In genomic region chrX:71254092-71254941, GRCh38 we compare ENCODE assay signal across 8 cellular contexts. TPM values are rescaled to one million over a fixed set of nuclear protein-coding genes. Genes with fewer than 3 reads are reported as not detected.
DNase-seq lines count a peak whose midpoint lies in the region; ATAC-seq, FAIRE-seq and TF ChIP-seq lines count a peak whose summit lies in the region.

ZMYM3 (minus strand) TSS chrX:71254140; CDS start chrX:71253255, 885 bp downstream.

- peaks cover 0 to 9% of the 10 kb centered on the region in 2 donors for H3K36me3 ChIP-seq in kidney (ENCODE audit: control insufficient read depth in 1 of 2, insufficient read depth in 2 of 2, low read length in 2 of 2)

- DNase-seq in Ammon's horn (ENCODE audit: low spot score), result peak; percentile 88
- DNase-seq in GM19238 (ENCODE audit: insufficient read length, low spot score), result peak; percentile 73
- peak; percentile 82 for DNase-seq in NCI-H510A (lab: John Stamatoyannopoulos, UW)
- peak; percentile 62 for DNase-seq in activated CD4-positive, alpha-beta T cell treated with anti-CD3 and anti-CD28 coated beads for 1 hour
- peak; percentile 7 to 55 for DNase-seq in cerebellar nuclear complex (lab: John Stamatoyannopoulos, UW)
- peak; percentile 94 for DNase-seq in kidney
- peak; percentile 50 to 64 (median 56) for DNase-seq in stimulated activated CD4-positive, alpha-beta T cell treated with anti-CD3 and anti-CD28 coated beads, Interleukin-12 subunit alpha, Interleukin-12 subunit beta, amount 100 ng/mL, for 48 hours (ENCODE audit: low read depth in 2 of 3, low spot score in 1 of 3)

- peak; percentile 91 for ATAC-seq in HG03432 (IDR thresholded peaks at IDR 0.05; ENCODE audit: unreplicated experiment)

- no peaks in the 10 kb centered on the region for H3K9me3 ChIP-seq in kidney (ENCODE audit: control insufficient read depth in 1 of 2, low read length in 2 of 2)

- no peak for FAIRE-seq in kidney (lab: Jason Lieb, UNC)

- intact Hi-C loops in kidney (cut with DNase I), result no loop called here

- peak within 1 kb of the TSS; percentile 74 to 75 for H3K27ac ChIP-seq in kidney (ENCODE audit: low read depth in 2 of 2, low read length in 2 of 2)

- no peak for TF ChIP-seq CTCF in kidney (IDR thresholded peaks at IDR 0.05; ENCODE audit: borderline replicate concordance, extremely low read depth, insufficient read depth)

- peaks cover 0 to 2% of the 10 kb centered on the region in 2 donors for H3K4me1 ChIP-seq in kidney (ENCODE audit: control insufficient read depth in 1 of 2, insufficient read depth in 1 of 2, low read depth in 1 of 2, low read length in 2 of 2)

- peak within 1 kb of the TSS; percentile 74 to 76 for H3K4me3 ChIP-seq in kidney (ENCODE audit: low read length in 2 of 2)

- H3K9ac ChIP-seq in kidney (ENCODE audit: low read length in 2 of 2), result peak within 1 kb of the TSS; percentile 55 to 61

RNA-seq across cellular contexts. Expression of gene ZMYM3, which starts in this region (rescaled TPM):
- total RNA-seq in kidney, result 26.7 TPM
- polyA plus RNA-seq in kidney (ENCODE audit: insufficient read depth, low read depth, low replicate concordance), result 9.7 TPM

Comparison
In these comparisons a context has a peak if more than half of its experiments do, and no peak if none do; other contexts are left out.
1. Peak in every context shown above with its lines: DNase-seq, ATAC-seq, H3K4me3 ChIP-seq and H3K27ac ChIP-seq.
2. DNase-seq: peak in every context shown above with its lines; median percentile 94 in kidney; 88 in Ammon's horn; 82 in NCI-H510A; 73 in GM19238; 62 in activated CD4-positive, alpha-beta T cell treated with anti-CD3 and anti-CD28 coated beads for 1 hour; 56 in stimulated activated CD4-positive, alpha-beta T cell treated with anti-CD3 and anti-CD28 coated beads, Interleukin-12 subunit alpha, Interleukin-12 subunit beta, amount 100 ng/mL, for 48 hours; 31 in cerebellar nuclear complex.